8 cellular contexts compared by ENCODE assay signal in genomic region chr10:70477661-70478162, GRCh38. TPM values are rescaled to one million over a fixed set of nuclear protein-coding genes. Genes with fewer than 3 reads are reported as not detected.
DNase-seq lines count a peak whose midpoint lies in the region; ATAC-seq, FAIRE-seq and TF ChIP-seq lines count a peak whose summit lies in the region.

No MANE protein-coding gene starts in this region.

- DNase-seq in GM12891 (ENCODE audit: insufficient read length, low spot score): no peak
- DNase-seq in RPMI7951 (ENCODE audit: low read depth): peak; percentile 21
- DNase-seq in activated naive CD8-positive, alpha-beta T cell treated with anti-CD3 and anti-CD28 coated beads, Interleukin-2, amount 10 ng/mL, durations not matched to agents 7 days and 5 days: peak; percentile 79
- DNase-seq in stimulated activated CD4-positive, alpha-beta T cell treated with anti-CD3 and anti-CD28 coated beads, Interleukin-2, amount 100 ng/mL, for 24 hours: peak; percentile 74
- DNase-seq in NCI-H1105 treated with DMSO at 0.1 percent for 48 hours (lab: John Stamatoyannopoulos, UW): no peak

- FAIRE-seq in GM12891 (lab: Jason Lieb, UNC): peak; percentile 95

- H3K36me3 ChIP-seq in iPS-20b (ENCODE audit: insufficient read depth, low read depth, low read length): no peaks in the 10 kb centered on the region

- peaks cover 23% of the 10 kb centered on the region for H3K27me3 ChIP-seq in iPS-20b (ENCODE audit: insufficient read depth, low read length)

- peak overlapping the region; percentile 85; the same call in 1 of the 2 replicates for H3K4me3 ChIP-seq in iPS-20b (ENCODE audit: low read length)

- peak overlapping the region; percentile 68 for H3K27ac Mint-ChIP-seq in activated naive CD8-positive, alpha-beta T cell treated with anti-CD3 and anti-CD28 coated beads, Interleukin-2, amount 10 ng/mL, durations not matched to agents 7 days and 5 days

- H3K9me3 ChIP-seq in iPS-20b (ENCODE audit: insufficient read depth, low read depth, low read length): no peaks in the 10 kb centered on the region

- H3K27ac ChIP-seq in iPS-20b (ENCODE audit: low read length): no peak overlapping the region

- H3K27me3 Mint-ChIP-seq in activated naive CD8-positive, alpha-beta T cell treated with anti-CD3 and anti-CD28 coated beads, Interleukin-2, amount 10 ng/mL, durations not matched to agents 7 days and 5 days: peaks cover 42% of the 10 kb centered on the region

- H3K4me1 ChIP-seq in iPS-20b (ENCODE audit: insufficient read depth, low read length): peaks cover 22% of the 10 kb centered on the region

- H3K9me3 Mint-ChIP-seq in activated naive CD8-positive, alpha-beta T cell treated with anti-CD3 and anti-CD28 coated beads, Interleukin-2, amount 10 ng/mL, durations not matched to agents 7 days and 5 days: no peaks in the 10 kb centered on the region

- POLR2A ChIA-PET in activated naive CD8-positive, alpha-beta T cell treated with anti-CD3 and anti-CD28 coated beads, Interleukin-2, amount 10 ng/mL, durations not matched to agents 7 days and 5 days (lab: Charles Lee): interaction anchor here (0.7 to 1.7 kb wide), 5 partner anchors 16 to 73 kb away, joined by 3 to 8 read pairs (median 4); partner anchors contain the start of gene EIF4EBP2

- H3K4me1 Mint-ChIP-seq in activated naive CD8-positive, alpha-beta T cell treated with anti-CD3 and anti-CD28 coated beads, Interleukin-2, amount 10 ng/mL, durations not matched to agents 7 days and 5 days: peaks cover 34% of the 10 kb centered on the region

- H3K36me3 Mint-ChIP-seq in activated naive CD8-positive, alpha-beta T cell treated with anti-CD3 and anti-CD28 coated beads, Interleukin-2, amount 10 ng/mL, durations not matched to agents 7 days and 5 days: no peaks in the 10 kb centered on the region

- H3K9ac ChIP-seq in iPS-20b (ENCODE audit: low read depth, low read length): peak overlapping the region; percentile 77; the same call in 1 of the 2 replicates

- peak; percentile 77 for ATAC-seq in activated naive CD8-positive, alpha-beta T cell treated with anti-CD3 and anti-CD28 coated beads, Interleukin-2, amount 10 ng/mL, durations not matched to agents 7 days and 5 days (ENCODE audit: low read depth)
- ATAC-seq in HG03469 (IDR thresholded peaks at IDR 0.05; ENCODE audit: unreplicated experiment) (no peak), HG03342 (IDR thresholded peaks at IDR 0.05; ENCODE audit: unreplicated experiment) (no peak)

- H3K4me3 Mint-ChIP-seq in activated naive CD8-positive, alpha-beta T cell treated with anti-CD3 and anti-CD28 coated beads, Interleukin-2, amount 10 ng/mL, durations not matched to agents 7 days and 5 days: peak overlapping the region; percentile 80

- no peak for TF ChIP-seq POLR2A in GM12891 (IDR thresholded peaks at IDR 0.05; ENCODE audit: low read depth, low read length)

TF ChIP-seq in GM12891, 5 proteins besides CTCF, POLR2A, EP300 and RAD21:
- TF ChIP-seq SPI1 (IDR thresholded peaks at IDR 0.05; ENCODE audit: low read depth, low read length): peak; percentile 76
- no peak for TF ChIP-seq TAF1 (IDR thresholded peaks at IDR 0.05; ENCODE audit: low read depth, low read length)
TF ChIP-seq in GM12891: peak in this region for 1.

RNA-seq across cellular contexts. Expression of gene PALD1, which starts 0.9 kb away (rescaled TPM):
- 4.1 TPM for polyA plus RNA-seq in GM12891 (2012; ENCODE audit: low read depth, missing spikeins)
- 0.10 and 0.12 TPM in 2 replicates for total RNA-seq in RPMI7951 (2014; rRNA removed; shearing (Covaris generic))
- 1 to 10 TPM; 1.1 to 1.4 TPM for total RNA-seq in activated naive CD8-positive, alpha-beta T cell treated with anti-CD3 and anti-CD28 coated beads, Interleukin-2, amount 10 ng/mL, durations not matched to agents 7 days and 5 days

RNA-seq across cellular contexts. Expression of gene NODAL, which starts 36.2 kb away (rescaled TPM):
- 0.05 TPM for polyA plus RNA-seq in GM12891 (2012; ENCODE audit: low read depth, missing spikeins)
- total RNA-seq in RPMI7951 (2014; rRNA removed; shearing (Covaris generic)): not detected in 2 replicates
- not detected for total RNA-seq in activated naive CD8-positive, alpha-beta T cell treated with anti-CD3 and anti-CD28 coated beads, Interleukin-2, amount 10 ng/mL, durations not matched to agents 7 days and 5 days

Comparison
In these comparisons a context has a peak if more than half of its experiments do, and no peak if none do; other contexts are left out.
1. DNase-seq: peak in RPMI7951 (single experiment), activated naive CD8-positive, alpha-beta T cell treated with anti-CD3 and anti-CD28 coated beads, Interleukin-2, amount 10 ng/mL, durations not matched to agents 7 days and 5 days (single experiment) and stimulated activated CD4-positive, alpha-beta T cell treated with anti-CD3 and anti-CD28 coated beads, Interleukin-2, amount 100 ng/mL, for 24 hours (2 of 2); none in GM12891 (single experiment) and NCI-H1105 treated with DMSO at 0.1 percent for 48 hours (single experiment).